1 cellular context compared by ENCODE assay signal in genomic region chr20:2535711-2536561, GRCh38.
TF ChIP-seq lines count a peak whose summit lies in the region.

No MANE protein-coding gene starts in this region.

TF ChIP-seq in IMR-90, 13 proteins besides CTCF, POLR2A, EP300 and RAD21:
- no peak for TF ChIP-seq SMC3 (IDR thresholded peaks at IDR 0.05; ENCODE audit: low read depth, low read length)
- no peak for TF ChIP-seq USF2 (IDR thresholded peaks at IDR 0.05; ENCODE audit: low read depth, low read length)
